Comparison of ENCODE assay signal across 8 cellular contexts in the genomic region with DNA sequence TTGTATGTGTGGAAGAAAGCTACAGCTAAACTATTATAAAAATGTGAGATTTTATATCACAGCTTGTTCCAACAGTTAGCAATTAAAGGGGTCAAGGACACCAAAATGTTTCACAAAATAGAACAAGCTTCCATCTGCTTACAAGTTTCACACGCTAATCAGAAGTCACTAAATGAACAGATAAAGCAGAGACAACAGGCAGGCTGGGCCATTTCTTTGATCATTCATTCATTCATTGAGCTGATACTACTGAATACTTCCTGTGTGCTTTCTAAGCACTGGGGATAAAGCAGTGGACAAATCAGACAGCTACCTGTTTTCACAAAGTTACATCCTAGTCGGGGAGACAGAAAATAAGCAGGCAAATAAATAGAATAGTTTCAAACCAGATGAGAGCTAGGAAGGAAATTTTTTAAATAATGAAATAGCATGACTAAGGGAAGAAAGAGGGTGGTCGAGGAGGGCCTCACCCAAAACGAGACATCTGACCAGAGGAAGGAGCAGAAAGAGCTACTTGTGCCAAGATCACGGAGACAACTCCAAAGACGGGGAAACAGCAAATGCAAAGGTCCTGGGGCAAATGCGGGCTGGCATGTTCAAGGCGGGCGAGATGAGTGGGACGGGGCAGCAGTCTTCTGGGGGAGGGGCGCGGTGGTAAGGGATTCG. TPM values are rescaled to one million over a fixed set of nuclear protein-coding genes. Genes with fewer than 3 reads are reported as not detected.
A peak's percentile ranks its signal among the peaks of the same experiment; 100 is the strongest.
DNase-seq lines count a peak whose midpoint lies in the region; ATAC-seq, FAIRE-seq and TF ChIP-seq lines count a peak whose summit lies in the region.

No MANE protein-coding gene starts in this region.

- H3K4me1 ChIP-seq in heart left ventricle (peaks cover 0 to 33% (median 20%) of the 10 kb centered on the region in 12 donors), K562 (replicated peaks in 1 of 2; ENCODE audit: control insufficient read depth in 2 of 2, insufficient read depth in 2 of 2, low read length in 2 of 2) (peaks cover 13 to 37% of the 10 kb centered on the region in 2 experiments; a peak in 4 of 5 replicates), mesendoderm (ENCODE audit: control insufficient read depth, low read depth, low read length) (peaks cover 9% of the 10 kb centered on the region), uterus (peaks cover 0 to 3% of the 10 kb centered on the region in 2 donors)

- H3K9me3 ChIP-seq in heart left ventricle (no peaks in the 10 kb centered on the region), K562 (replicated peaks; ENCODE audit: control insufficient read depth, insufficient read depth, low read depth, low read length) (no peaks in the 10 kb centered on the region), uterus (no peaks in the 10 kb centered on the region)

- H3K27me3 ChIP-seq in heart left ventricle (no peaks in the 10 kb centered on the region), K562 (ENCODE audit: control insufficient read depth in 2 of 2, insufficient read depth in 2 of 2, low read length in 2 of 2) (no peaks in the 10 kb centered on the region), mesendoderm (ENCODE audit: insufficient read depth, low read length, poor library complexity) (no peaks in the 10 kb centered on the region), uterus (no peaks in the 10 kb centered on the region)

- H3K23ac ChIP-seq in mesendoderm (ENCODE audit: low read length), result no peak overlapping the region

- H3K4me2 ChIP-seq in K562 (ENCODE audit: insufficient read depth, low read length) (peak overlapping the region; percentile 74), mesendoderm (ENCODE audit: low read length) (peak overlapping the region; percentile 63)

- POLR2A ChIA-PET in K562 (lab: Yijun Ruan, JAX), result interaction anchor here (1.1 to 2.1 kb wide), 3 partner anchors 9 to 19 kb away, joined by 5 to 12 read pairs (median 6); no protein-coding TSS in a partner anchor

- H3K4ac ChIP-seq in mesendoderm (ENCODE audit: low read depth, low read length), result no peak overlapping the region

- BruUV-seq in K562 (replicated peaks; lab: Mats Ljungman, UMichigan), result TSS peak; percentile 65

- peak overlapping the region; percentile 18 for H3K56ac ChIP-seq in mesendoderm (ENCODE audit: low read length)

- no peak overlapping the region for H2BK120ac ChIP-seq in mesendoderm (ENCODE audit: low read depth, low read length)

- CTCF ChIA-PET in K562 (lab: Yijun Ruan, JAX; ENCODE audit: low intra/inter-chr PET ratio), result interaction anchor here (0.6 kb wide), 1 partner anchor 81 kb away, joined by 6 read pairs; a partner anchor contains a TSS

- FAIRE-seq in K562 (lab: Jason Lieb, UNC), result no peak

- H3K18ac ChIP-seq in mesendoderm (ENCODE audit: low read length), result no peak overlapping the region

- peak overlapping the region in 3 of 12 donors; percentile 40 to 95 (median 62) for H3K27ac ChIP-seq in heart left ventricle
- H3K27ac ChIP-seq in K562 (ENCODE audit: extremely low read depth, low read depth, low read length), result no peak overlapping the region
- H3K27ac ChIP-seq in mesendoderm (ENCODE audit: low read depth, low read length), result no peak overlapping the region
- no peak overlapping the region for H3K27ac ChIP-seq in uterus

- H3K79me2 ChIP-seq in K562 (ENCODE audit: control insufficient read depth, insufficient read depth, low read length) (peaks cover 46% of the 10 kb centered on the region), mesendoderm (ENCODE audit: control insufficient read depth, insufficient read depth, low read length) (peaks cover 32% of the 10 kb centered on the region)

- H3K36me3 ChIP-seq in heart left ventricle (peaks cover 0 to 10% (median 0%) of the 10 kb centered on the region in 9 donors), K562 (ENCODE audit: control insufficient read depth, insufficient read depth, low read length) (peaks cover 12% of the 10 kb centered on the region; the same call in 2 of the 3 replicates), mesendoderm (ENCODE audit: control insufficient read depth, insufficient read depth, low read length) (no peaks in the 10 kb centered on the region), uterus (no peaks in the 10 kb centered on the region)

- no peaks in the 10 kb centered on the region for H3K9me1 ChIP-seq in K562 (ENCODE audit: control insufficient read depth, insufficient read depth, low read length)

- peaks cover 20% of the 10 kb centered on the region for H3K79me1 ChIP-seq in mesendoderm (ENCODE audit: low read length)

- H4K8ac ChIP-seq in mesendoderm (ENCODE audit: low read depth, low read length), result no peak overlapping the region

- TF ChIP-seq EP300 in K562 (IDR thresholded peaks at IDR 0.05; ENCODE audit: low read length), result no peak

- TF ChIP-seq POLR2A in heart left ventricle (IDR thresholded peaks at IDR 0.05) (no peak), K562 (conservative IDR thresholded peaks at IDR 0.05) (no peak), uterus (IDR thresholded peaks at IDR 0.05) (no peak)

- H3K9ac ChIP-seq in K562 (ENCODE audit: insufficient read depth in 1 of 2, low read depth in 2 of 2, low read length in 2 of 2) (peak overlapping the region; percentile 69 to 97; a peak in 3 of 4 replicates), mesendoderm (ENCODE audit: low read length) (peak overlapping the region; percentile 61)

- no peak overlapping the region for H4K5ac ChIP-seq in mesendoderm (ENCODE audit: low read length)

- TF ChIP-seq CTCF in heart left ventricle (IDR thresholded peaks at IDR 0.05), result no peak
- TF ChIP-seq CTCF in K562 (IDR thresholded peaks at IDR 0.05 in 2 of 3, conservative IDR thresholded peaks at IDR 0.05 in 1 of 3; ENCODE audit: insufficient read depth in 2 of 3, low read depth in 1 of 3, low read length in 3 of 3), result no peak
- TF ChIP-seq CTCF in uterus (IDR thresholded peaks at IDR 0.05), result no peak

- TF ChIP-seq RAD21 in K562 (CRISPR knock-in tag; conservative IDR thresholded peaks at IDR 0.05 in 1 of 2, IDR thresholded peaks at IDR 0.05 in 1 of 2), result no peak

- H4K20me1 ChIP-seq in K562 (replicated peaks; ENCODE audit: control insufficient read depth, insufficient read depth, low read length), result peaks cover 14% of the 10 kb centered on the region

- H2BK15ac ChIP-seq in mesendoderm (replicated peaks; ENCODE audit: low read depth), result no peak overlapping the region

- 23 to 26% (median 24%) methylated on average over 13 of the region's 13 CpGs for WGBS in heart left ventricle, 4 donors
- WGBS in K562 (ENCODE audit: insufficient coverage, low coverage, missing lambda C conversion rate), result 16% methylated on average over 13 of the region's 13 CpGs
- WGBS in mesendoderm (ENCODE audit: extremely low coverage, insufficient coverage, low lambda C conversion rate), result no CpG with 5 or more reads among the region's 13 CpGs

- H3K4me3 ChIP-seq in heart left ventricle (peak overlapping the region; percentile 59 to 100 (median 86)), K562 (peak overlapping the region; percentile 93), mesendoderm (ENCODE audit: low read length) (peak overlapping the region; percentile 22), uterus (peak overlapping the region; percentile 74 to 99)

- ATAC-seq in heart left ventricle, result no peak
- no peak for ATAC-seq in K562

- in situ Hi-C loops in K562 (cut with MboI), result no loop called here

- H2AFZ ChIP-seq in K562 (ENCODE audit: low read depth, low read length), result no peak overlapping the region

- no peak overlapping the region for H2AK5ac ChIP-seq in mesendoderm (ENCODE audit: low read length)

- intact Hi-C loops in heart left ventricle (cut with DNase I) (loop anchor here in 6 of 10 donors (5.0 to 10.0 kb wide), 4 partner anchors 37 to 382 kb away; no protein-coding TSS in a partner anchor), cardiac septum (cut with DNase I) (loop anchor here (5.0 kb wide), 1 partner anchor 37 kb away; no protein-coding TSS in a partner anchor), K562 (cut with micrococcal nuclease) (loop anchor here (10.0 kb wide), 1 partner anchor 86 kb away; a partner anchor contains a TSS), uterus (cut with DNase I; ENCODE audit: low total_unique reads) (loop anchor here (5.0 kb wide), 1 partner anchor 182 kb away; no protein-coding TSS in a partner anchor)

- DNase-seq in heart left ventricle, result no peak
- no peak for DNase-seq in cardiac septum (ENCODE audit: low spot score)
- DNase-seq in K562 (ENCODE audit: extremely low read depth in 1 of 4, low spot score in 3 of 4), result no peak
- no peak for DNase-seq in mesendoderm
- DNase-seq in uterus, result no peak
- no peak for DNase-seq in NK-92 (lab: John Stamatoyannopoulos, UW; ENCODE audit: unreplicated experiment)
- no peak for DNase-seq in GM03348 (ENCODE audit: low spot score)
- no peak for DNase-seq in ureter (ENCODE audit: low spot score)

- no peak overlapping the region for H2BK5ac ChIP-seq in mesendoderm (ENCODE audit: low read length)

TF ChIP-seq in K562, 482 proteins besides CTCF, POLR2A, EP300 and RAD21 (continues in another document):
- no peak for TF ChIP-seq NONO (IDR thresholded peaks at IDR 0.05; ENCODE audit: low read depth in 2 of 2, low read length in 1 of 2)

RNA-seq across cellular contexts. Expression of a gene that starts 1.2 kb away (rescaled TPM):
- total RNA-seq in heart left ventricle (10 to 100 TPM; 26.0 to 51.3 (median 41.4) TPM), cardiac septum (37.5 TPM), K562 (2014; rRNA removed) (23.3 and 24.7 TPM in 2 replicates), K562 (2014; rRNA removed; fragmentation: Illumina TruSeq; extraction: Trizol) (32.3 and 33.8 TPM in 2 replicates), K562 (2015; rRNA removed; fragmentation: Illumina TruSeq; extraction: Trizol) (27.2 and 29.9 TPM in 2 replicates), K562 (2021) (37.1 and 38.0 TPM in 2 replicates), uterus (10 to 100 TPM in 3 of 4 donors, 1 to 10 TPM in 1; 9.2 to 45.1 (median 33.3) TPM), ureter (40.5 TPM)
- polyA plus RNA-seq in heart left ventricle (10 to 100 TPM; 15.2 to 22.4 TPM), K562 (2011; rRNA removed) (45.9 and 58.0 TPM in 2 replicates), K562 (2014; fragmentation: Illumina TruSeq; extraction: Trizol) (32.3 and 43.1 TPM in 2 replicates), K562 (2014; fragmentation: Nextera tagmentation; extraction: Ambion mirVana) (1 to 10 TPM; 4.8 to 6.5 TPM), K562 (2014; rRNA removed) (27.4 and 31.5 TPM in 2 replicates)
- total RNA-seq in K562 (2011; cell fraction: chromatin; rRNA removed; ENCODE audit: low replicate concordance), result 33.0 and 61.0 TPM in 2 replicates
- total RNA-seq in K562 (2011; cell fraction: nucleolus; rRNA removed), result 15.0 and 19.6 TPM in 2 replicates
- 40.2 and 63.3 TPM in 2 replicates for total RNA-seq in K562 (2011; cell fraction: nucleoplasm; rRNA removed)
- 26.1 and 31.1 TPM in 2 replicates for polyA plus RNA-seq in K562 (2011; cell fraction: cytosol; rRNA removed)
- 25.6 and 26.5 TPM in 2 replicates for polyA plus RNA-seq in K562 (2011; cell fraction: nucleus; rRNA removed)
- polyA plus RNA-seq in K562 (2012), result 23.2 and 27.4 TPM in 2 replicates
- polyA minus RNA-seq in K562 (2011; rRNA and poly(A)+ RNA removed), result 57.2 and 64.3 TPM in 2 replicates
- 22.5 and 24.7 TPM in 2 replicates for polyA minus RNA-seq in K562 (2011; cell fraction: cytosol; rRNA and poly(A)+ RNA removed)
- polyA minus RNA-seq in K562 (2011; cell fraction: nucleus; rRNA and poly(A)+ RNA removed), result 17.5 and 23.8 TPM in 2 replicates
- polyA plus RNA-seq in mesendoderm (2013, experiment 1 of 2), result 28.2 TPM
- polyA plus RNA-seq in mesendoderm (2013, experiment 2 of 2), result 28.4 TPM

Comparison
In these comparisons a context has a peak if more than half of its experiments do, and no peak if none do; other contexts are left out.
1. H3K4me3 ChIP-seq: peak in every context shown above with its lines; median percentile 93 in K562; 86 in uterus; 86 in heart left ventricle; 22 in mesendoderm.